In genomic region chr7:158957507-158957900, GRCh38 we compare ENCODE assay signal across 9 cellular contexts.
A peak's percentile ranks its signal among the peaks of the same experiment; 100 is the strongest.
DNase-seq lines count a peak whose midpoint lies in the region; ATAC-seq and TF ChIP-seq lines count a peak whose summit lies in the region.
"Had no signal": no experiment of that assay in that cellular context is flagged by ENCODE, and none has a peak within 500 bp of the region (broad histone marks: within the 10 kb centered on the region; RNA-seq: fewer than 3 reads in every experiment).

No MANE protein-coding gene starts in this region.

- H3K4me2 ChIP-seq in mesenchymal stem cell (ENCODE audit: low read length, poor library complexity, severe bottlenecking), result no peak overlapping the region

- H4K8ac ChIP-seq in mesenchymal stem cell (ENCODE audit: low read length), result no peak overlapping the region

- no peak overlapping the region for H2BK5ac ChIP-seq in mesenchymal stem cell (ENCODE audit: low read depth, low read length, poor library complexity, severe bottlenecking)

- no peak for TF ChIP-seq POLR2A in Peyer's patch (IDR thresholded peaks at IDR 0.05)

- H3K36me3 ChIP-seq in Peyer's patch (no peaks in the 10 kb centered on the region), mesenchymal stem cell (ENCODE audit: control insufficient read depth in 1 of 2, insufficient read depth in 2 of 2, low read depth in 1 of 2, low read length in 2 of 2) (peaks cover 0 to 8% of the 10 kb centered on the region in 2 experiments)
- H3K36me3 ChIP-seq: SJSA1 had no signal

- H3K9ac ChIP-seq in mesenchymal stem cell (ENCODE audit: low read length), result no peak overlapping the region

- 95% methylated on average over 26 of the region's 26 CpGs for WGBS in mesenchymal stem cell

- no peak overlapping the region for H3K23ac ChIP-seq in mesenchymal stem cell (ENCODE audit: low read length in 2 of 2)

- no peak overlapping the region for H2AK5ac ChIP-seq in mesenchymal stem cell (ENCODE audit: low read length, severe bottlenecking)

- H2BK15ac ChIP-seq in mesenchymal stem cell (ENCODE audit: low read depth, poor library complexity, severe bottlenecking), result no peak overlapping the region

- H3K14ac ChIP-seq in mesenchymal stem cell (ENCODE audit: low read length in 2 of 2), result no peak overlapping the region

- H3K18ac ChIP-seq in mesenchymal stem cell (ENCODE audit: low read depth in 1 of 2, low read length in 2 of 2), result no peak overlapping the region

- H2AFZ ChIP-seq in mesenchymal stem cell (ENCODE audit: low read depth, low read length), result no peak overlapping the region

- H2BK120ac ChIP-seq in mesenchymal stem cell (ENCODE audit: low read depth, low read length), result no peak overlapping the region

- H2BK12ac ChIP-seq in mesenchymal stem cell (ENCODE audit: low read length in 2 of 2), result no peak overlapping the region

- ATAC-seq in HG02938 (IDR thresholded peaks at IDR 0.05; ENCODE audit: unreplicated experiment) (peak; percentile 28), GM18498 (IDR thresholded peaks at IDR 0.05; ENCODE audit: unreplicated experiment) (no peak)

- DNase-seq in DMS53 (lab: John Stamatoyannopoulos, UW) (peak; percentile 82), Peyer's patch (no peak), left kidney (ENCODE audit: low read depth, low spot score) (peak; percentile 40), GF-D8 (lab: John Stamatoyannopoulos, UW) (no peak), mesenchymal stem cell (no peak), occipital lobe (lab: John Stamatoyannopoulos, UW) (no peak)

- H3K27ac ChIP-seq in Peyer's patch, result peak overlapping the region in 1 of 4 donors; percentile 55
- no peak overlapping the region for H3K27ac ChIP-seq in mesenchymal stem cell (ENCODE audit: low read length, poor library complexity, severe bottlenecking)
- H3K27ac ChIP-seq: SJSA1 had no signal

- H3K79me1 ChIP-seq in mesenchymal stem cell (replicated peaks; ENCODE audit: low read length, poor library complexity, severe bottlenecking), result no peaks in the 10 kb centered on the region

- no peak overlapping the region for H4K91ac ChIP-seq in mesenchymal stem cell (ENCODE audit: low read length)

- H3K4me3 ChIP-seq in Peyer's patch, result peak overlapping the region in 3 of 4 donors; percentile 2 to 55 (median 30)
- no peak overlapping the region for H3K4me3 ChIP-seq in mesenchymal stem cell (ENCODE audit: insufficient read depth in 1 of 2, low read depth in 1 of 2, low read length in 2 of 2)
- H3K4me3 ChIP-seq: SJSA1 had no signal

- H3K4ac ChIP-seq in mesenchymal stem cell (ENCODE audit: low read depth in 1 of 2, low read length in 2 of 2), result no peak overlapping the region

- H3K4me1 ChIP-seq in Peyer's patch (no peaks in the 10 kb centered on the region), mesenchymal stem cell (ENCODE audit: control insufficient read depth, insufficient read depth, low read depth, low read length) (no peaks in the 10 kb centered on the region)
- H3K4me1 ChIP-seq: SJSA1 had no signal

- H3K27me3 ChIP-seq in Peyer's patch, result no peaks in the 10 kb centered on the region
- peaks cover 0 to 44% of the 10 kb centered on the region in 2 experiments for H3K27me3 ChIP-seq in mesenchymal stem cell (ENCODE audit: control insufficient read depth in 1 of 2, insufficient read depth in 1 of 2, low read length in 2 of 2)

- TF ChIP-seq CTCF in Peyer's patch (IDR thresholded peaks at IDR 0.05), result no peak

- H3K9me3 ChIP-seq in Peyer's patch (no peaks in the 10 kb centered on the region), mesenchymal stem cell (ENCODE audit: control insufficient read depth, low read length) (no peaks in the 10 kb centered on the region)
- H3K9me3 ChIP-seq: SJSA1 had no signal

Comparison
In these comparisons a context has a peak if more than half of its experiments do, and no peak if none do; other contexts are left out.
1. DNase-seq: peak in DMS53 (single experiment) and left kidney (single experiment); none in Peyer's patch (0 of 3), GF-D8 (single experiment), mesenchymal stem cell (single experiment) and occipital lobe (single experiment).
2. H3K4me3 ChIP-seq: peak in Peyer's patch (3 of 4); none in mesenchymal stem cell (0 of 2).